8 cellular contexts compared by ENCODE assay signal in genomic region chr9:107874591-107875374, GRCh38.
DNase-seq lines count a peak whose midpoint lies in the region; ATAC-seq and TF ChIP-seq lines count a peak whose summit lies in the region.

No MANE protein-coding gene starts in this region.

- ATAC-seq in HG02852 (IDR thresholded peaks at IDR 0.05; ENCODE audit: unreplicated experiment) (peak; percentile 73), GM19328 (IDR thresholded peaks at IDR 0.05; ENCODE audit: unreplicated experiment) (no peak)

- H3K9me3 ChIP-seq in MM.1S (replicated peaks; ENCODE audit: insufficient read depth, low read length) = no peaks in the 10 kb centered on the region
- H3K9me3 ChIP-seq in trophoblast cell (ENCODE audit: insufficient read depth, low read depth, low read length) = no peaks in the 10 kb centered on the region
- H3K9me3 ChIP-seq in BE2C = no peaks in the 10 kb centered on the region

- no peak overlapping the region for H2AK5ac ChIP-seq in trophoblast cell (ENCODE audit: low read length)

- TF ChIP-seq CTCF in MM.1S (IDR thresholded peaks at IDR 0.05; ENCODE audit: low read length) = no peak
- no peak for TF ChIP-seq CTCF in BE2C (IDR thresholded peaks at IDR 0.05; ENCODE audit: low read depth, low read length)
- TF ChIP-seq CTCF in HFFc6 (IDR thresholded peaks at IDR 0.05) = no peak

- H3K4me1 Mint-ChIP-seq in HFFc6 (ENCODE audit: low read depth) = no peaks in the 10 kb centered on the region

- H3K27me3 ChIP-seq in MM.1S (replicated peaks; ENCODE audit: insufficient read depth, low read length) = no peaks in the 10 kb centered on the region
- no peaks in the 10 kb centered on the region for H3K27me3 ChIP-seq in trophoblast cell (ENCODE audit: insufficient read depth, low read length)
- H3K27me3 ChIP-seq in BE2C = no peaks in the 10 kb centered on the region

- no peaks in the 10 kb centered on the region for H3K9me2 ChIP-seq in MM.1S (replicated peaks; ENCODE audit: insufficient read depth, low read length)

- H3K27ac Mint-ChIP-seq in HFFc6 = no peak overlapping the region

- H3K9ac ChIP-seq in MM.1S (ENCODE audit: low read length) (no peak overlapping the region), trophoblast cell (ENCODE audit: low read length) (no peak overlapping the region)

- H2AFZ ChIP-seq in MM.1S (ENCODE audit: low read length) = no peak overlapping the region
- H2AFZ ChIP-seq in trophoblast cell (ENCODE audit: insufficient read depth, low read length, poor library complexity) = no peak overlapping the region

- no peak overlapping the region for H2BK12ac ChIP-seq in trophoblast cell (ENCODE audit: low read length)

- no peak overlapping the region for H3K4ac ChIP-seq in trophoblast cell (ENCODE audit: low read depth, low read length)

- no peak overlapping the region for H4K12ac ChIP-seq in trophoblast cell (ENCODE audit: low read depth, low read length)

- H3K23ac ChIP-seq in trophoblast cell (ENCODE audit: low read length) = no peak overlapping the region

- H3K9me3 Mint-ChIP-seq in HFFc6 = peaks cover 9% of the 10 kb centered on the region

- DNase-seq in GM19238 (ENCODE audit: insufficient read length, low spot score) (peak; percentile 2), MM.1S (peak; percentile 43), trophoblast cell (peak; percentile 77 to 91), BE2C (no peak), HFFc6 (no peak), DMS79 treated with DMSO at 0.1 percent for 48 hours (lab: John Stamatoyannopoulos, UW) (no peak)

- no CpG with 5 or more reads among the region's 14 CpGs for WGBS in trophoblast cell (ENCODE audit: extremely low coverage, insufficient coverage, insufficient read length)

- H3K4me3 ChIP-seq in MM.1S (ENCODE audit: low read length) = no peak overlapping the region
- no peak overlapping the region for H3K4me3 ChIP-seq in trophoblast cell (ENCODE audit: low read depth, low read length)
- H3K4me3 ChIP-seq in BE2C (ENCODE audit: low read depth, low read length) = no peak overlapping the region

- H4K8ac ChIP-seq in trophoblast cell (ENCODE audit: low read depth, low read length) = no peak overlapping the region

- no peaks in the 10 kb centered on the region for H3K36me3 Mint-ChIP-seq in HFFc6 (ENCODE audit: low read depth)

- H3F3A ChIP-seq in MM.1S (ENCODE audit: insufficient read depth, low read length) = no peaks in the 10 kb centered on the region

- H3K79me2 ChIP-seq in MM.1S (ENCODE audit: low read length) (no peaks in the 10 kb centered on the region), trophoblast cell (ENCODE audit: control insufficient read depth, insufficient read depth, low read length, poor library complexity) (no peaks in the 10 kb centered on the region)

- no peaks in the 10 kb centered on the region for H3K79me1 ChIP-seq in trophoblast cell (ENCODE audit: low read length)

- no peaks in the 10 kb centered on the region for H4K20me1 ChIP-seq in MM.1S (ENCODE audit: insufficient read depth, low read length)

- H3K4me2 ChIP-seq in MM.1S (ENCODE audit: low read depth, low read length) (peak overlapping the region; percentile 26; the same call in 1 of the 2 replicates), trophoblast cell (ENCODE audit: low read length) (no peak overlapping the region)

- no peak overlapping the region for H2BK5ac ChIP-seq in trophoblast cell (ENCODE audit: low read depth, low read length, poor library complexity)

- H4K91ac ChIP-seq in trophoblast cell (ENCODE audit: low read depth, low read length) = no peak overlapping the region

- no peak overlapping the region for H2BK120ac ChIP-seq in trophoblast cell (ENCODE audit: insufficient read depth, low read length, poor library complexity)

- H3K27ac ChIP-seq in MM.1S (ENCODE audit: low read length) (no peak overlapping the region; the same call in 1 of the 2 replicates), trophoblast cell (ENCODE audit: low read depth, low read length) (no peak overlapping the region)

- peaks cover 2% of the 10 kb centered on the region for H3K27me3 Mint-ChIP-seq in HFFc6 (ENCODE audit: insufficient read depth)

- no peak overlapping the region for H3K4me3 Mint-ChIP-seq in HFFc6

- no peak overlapping the region for H3K14ac ChIP-seq in trophoblast cell (ENCODE audit: low read length)

- H3K4me1 ChIP-seq in MM.1S (ENCODE audit: low read length) = peaks cover 12% of the 10 kb centered on the region
- no peaks in the 10 kb centered on the region for H3K4me1 ChIP-seq in trophoblast cell (ENCODE audit: control insufficient read depth in 1 of 2, insufficient read depth in 2 of 2, low read length in 2 of 2)
- no peaks in the 10 kb centered on the region for H3K4me1 ChIP-seq in BE2C

- no peaks in the 10 kb centered on the region for H3K36me3 ChIP-seq in MM.1S (replicated peaks; ENCODE audit: insufficient read depth, low read length)
- no peaks in the 10 kb centered on the region for H3K36me3 ChIP-seq in trophoblast cell (ENCODE audit: control insufficient read depth in 1 of 2, insufficient read depth in 2 of 2, low read length in 2 of 2)
- no peaks in the 10 kb centered on the region for H3K36me3 ChIP-seq in BE2C

- H3K18ac ChIP-seq in trophoblast cell (ENCODE audit: low read length) = no peak overlapping the region

Comparison
In these comparisons a context has a peak if more than half of its experiments do, and no peak if none do; other contexts are left out.
1. DNase-seq: peak in GM19238 (single experiment), MM.1S (single experiment) and trophoblast cell (2 of 2); none in BE2C (single experiment), HFFc6 (single experiment) and DMS79 treated with DMSO at 0.1 percent for 48 hours (single experiment).